27 cellular contexts compared by ENCODE assay signal in genomic region chr6:148311849-148312669, GRCh38. TPM values are rescaled to one million over a fixed set of nuclear protein-coding genes. Genes with fewer than 3 reads are reported as not detected.
A peak's percentile ranks its signal among the peaks of the same experiment; 100 is the strongest.
DNase-seq lines count a peak whose midpoint lies in the region; ATAC-seq and TF ChIP-seq lines count a peak whose summit lies in the region.
"Had no signal": no experiment of that assay in that cellular context is flagged by ENCODE, and none has a peak within 500 bp of the region (broad histone marks: within the 10 kb centered on the region; RNA-seq: fewer than 3 reads in every experiment).

No MANE protein-coding gene starts in this region.

- WGBS in IMR-90 (ENCODE audit: extremely low coverage in 2 of 2, insufficient read length in 1 of 2), 2 experiments: 72% methylated on average over 3 of the region's 4 CpGs; no CpG with 5 or more reads in 1 of the 2 experiments

- CTCF ChIA-PET in IMR-90 (lab: Yijun Ruan, JAX): no interaction called here

- no peak overlapping the region for H3K23ac ChIP-seq in IMR-90 (ENCODE audit: low read depth, low read length)

- H2BK20ac ChIP-seq in IMR-90 (ENCODE audit: low read depth, low read length): peak overlapping the region; percentile 10; the same call in 1 of the 2 replicates

- H3K4me3 ChIP-seq in IMR-90 (ENCODE audit: insufficient read depth, low read depth, low read length): no peak overlapping the region
- H3K4me3 ChIP-seq in WERI-Rb-1 (ENCODE audit: low read depth, low read length): no peak overlapping the region
- H3K4me3 ChIP-seq in fibroblast of villous mesenchyme (ENCODE audit: low read depth, low read length): no peak overlapping the region
- H3K4me3 ChIP-seq: HAP-1, ovary, SJCRH30, skin epidermis had no signal

- H3K27me3 ChIP-seq in IMR-90 (ENCODE audit: control insufficient read depth, insufficient read depth, low read length) (no peaks in the 10 kb centered on the region), WERI-Rb-1 (ENCODE audit: insufficient read depth, low read depth, severe bottlenecking) (no peaks in the 10 kb centered on the region)
- H3K27me3 ChIP-seq: BE2C, ovary, SJCRH30 had no signal

- no peak overlapping the region for H2BK5ac ChIP-seq in IMR-90 (ENCODE audit: low read depth, low read length, poor library complexity, severe bottlenecking)

- TF ChIP-seq RAD21 in IMR-90 (IDR thresholded peaks at IDR 0.05; ENCODE audit: low read length): no peak

- H2AFZ ChIP-seq in IMR-90 (replicated peaks; ENCODE audit: low read length, poor library complexity): no peak overlapping the region

- H2AK5ac ChIP-seq in IMR-90 (ENCODE audit: low read depth, low read length): peak overlapping the region; percentile 55; the same call in 1 of the 2 replicates

- H3K4me1 ChIP-seq in IMR-90 (ENCODE audit: control insufficient read depth, insufficient read depth, low read length): peaks cover 11% of the 10 kb centered on the region
- H3K4me1 ChIP-seq: BE2C, HAP-1 had no signal

- H3K56ac ChIP-seq in IMR-90 (ENCODE audit: extremely low read depth, insufficient read depth, low read length): no peak overlapping the region

- peaks cover 0 to 9% of the 10 kb centered on the region in 2 experiments; a peak in 2 of 4 replicates for H3K79me1 ChIP-seq in IMR-90 (ENCODE audit: low read depth in 1 of 2, low read length in 2 of 2)

- POLR2A ChIA-PET in IMR-90 (lab: Charles Lee; ENCODE audit: unreplicated experiment): no interaction called here

- ATAC-seq in IMR-90 (ENCODE audit: low read depth): no peak
- ATAC-seq: stimulated activated memory B cell treated with anti-CD40 and anti-IgM and Interleukin-4, amounts not matched to agents 10 μg/mL and 1 μg/mL and 100 μg/mL, for 72 hours had no signal

- H2AK9ac ChIP-seq in IMR-90 (replicated peaks; ENCODE audit: low read depth, low read length, poor library complexity): no peak overlapping the region

- peak; percentile 17 for DNase-seq in EH (ENCODE audit: low read depth)
- peak; percentile 42 for DNase-seq in IMR-90
- DNase-seq in WERI-Rb-1: peak; percentile 40
- peak; percentile 51 for DNase-seq in fibroblast of villous mesenchyme (ENCODE audit: low read depth)
- DNase-seq in activated CD4-positive, alpha-beta T cell treated with anti-CD3 and anti-CD28 coated beads for 4 hours: no peak
- DNase-seq in cerebellar cortex (ENCODE audit: low spot score): no peak
- DNase-seq in NCI-H748 (lab: John Stamatoyannopoulos, UW; ENCODE audit: unreplicated experiment): no peak
- DNase-seq in activated effector memory CD4-positive, alpha-beta T cell treated with Interleukin-2 at 50 U/mL for 16 hours: no peak
- DNase-seq: ACHN; activated CD4-positive, CD25-positive, alpha-beta regulatory T cell; activated T-cell treated with anti-CD3 and anti-CD28 coated beads, Interleukin-2, amount 50 U/mL, for 24 hours; BE2C; CD8-positive, alpha-beta memory T cell; DMS153; endodermal cell; hypothalamus; mammary epithelial cell; NCI-H1105; NCI-H1930; nephron progenitor cell; ovary; RPMI8226; SJCRH30; T-helper 1 cell had no signal

- no peaks in the 10 kb centered on the region for H3K36me3 ChIP-seq in IMR-90 (ENCODE audit: control insufficient read depth, insufficient read depth, low read length)
- no peaks in the 10 kb centered on the region for H3K36me3 ChIP-seq in WERI-Rb-1
- H3K36me3 ChIP-seq: BE2C, HAP-1, ovary, SJCRH30 had no signal

- no peak for TF ChIP-seq POLR2A in IMR-90 (IDR thresholded peaks at IDR 0.05; ENCODE audit: low read depth, low read length)

- H3K9me1 ChIP-seq in IMR-90 (ENCODE audit: insufficient read depth, low read length): no peaks in the 10 kb centered on the region

- no peaks in the 10 kb centered on the region for H4K20me1 ChIP-seq in IMR-90 (ENCODE audit: insufficient read depth, low read length)

- no peak overlapping the region for H3K27ac ChIP-seq in IMR-90 (ENCODE audit: insufficient read depth, low read length)
- peak overlapping the region; percentile 13; the same call in 1 of the 2 replicates for H3K27ac ChIP-seq in WERI-Rb-1
- H3K27ac ChIP-seq: ovary, skin epidermis had no signal

- H4K91ac ChIP-seq in IMR-90 (ENCODE audit: insufficient read depth, low read depth, low read length): no peak overlapping the region

- H3K18ac ChIP-seq in IMR-90 (ENCODE audit: low read depth, low read length): no peak overlapping the region

- H2BK120ac ChIP-seq in IMR-90 (ENCODE audit: low read depth, low read length): no peak overlapping the region

- no peak overlapping the region for H4K8ac ChIP-seq in IMR-90 (ENCODE audit: low read depth in 2 of 2, low read length in 2 of 2)

- H3K9me3 ChIP-seq in IMR-90 (ENCODE audit: control insufficient read depth, insufficient read depth, low read length) (no peaks in the 10 kb centered on the region), WERI-Rb-1 (ENCODE audit: severe bottlenecking) (no peaks in the 10 kb centered on the region)
- H3K9me3 ChIP-seq: BE2C, HAP-1, ovary, SJCRH30 had no signal

- dilution Hi-C loops in IMR-90 (cut with HindIII; ENCODE audit: low sequenced_read_pairs, unreplicated experiment): no loop called here

- TF ChIP-seq CTCF in IMR-90 (conservative IDR thresholded peaks at IDR 0.05; ENCODE audit: low read depth, low read length) (no peak), WERI-Rb-1 (IDR thresholded peaks at IDR 0.05; ENCODE audit: low read depth, low read length) (no peak), fibroblast of villous mesenchyme (IDR thresholded peaks at IDR 0.05; ENCODE audit: insufficient read depth, low read depth, low read length) (no peak)

- peak overlapping the region; percentile 38; the same call in 1 of the 3 replicates for H2BK15ac ChIP-seq in IMR-90 (ENCODE audit: low read depth, low read length)

- H3K14ac ChIP-seq in IMR-90 (replicated peaks; ENCODE audit: low read depth, low read length): peak overlapping the region; percentile 9; the same call in 1 of the 2 replicates

- in situ Hi-C loops in IMR-90 (cut with MboI; ENCODE audit: low sequenced_read_pairs): no loop called here

- BruUV-seq in IMR-90 (replicated peaks; lab: Mats Ljungman, UMichigan): no TSS peak

- intact Hi-C loops in IMR-90 (cut with micrococcal nuclease): no loop called here

- H4K5ac ChIP-seq in IMR-90 (ENCODE audit: low read depth, low read length): no peak overlapping the region

- H3K4me2 ChIP-seq in IMR-90 (ENCODE audit: low read depth, low read length): no peak overlapping the region

- peak overlapping the region; percentile 51; the same call in 1 of the 2 replicates for H3K4ac ChIP-seq in IMR-90 (ENCODE audit: low read depth, low read length)

- H3K9ac ChIP-seq in IMR-90 (ENCODE audit: low read depth, low read length): no peak overlapping the region

TF ChIP-seq in IMR-90, 13 proteins besides CTCF, POLR2A, EP300 and RAD21:
- TF ChIP-seq CEBPB (IDR thresholded peaks at IDR 0.05; ENCODE audit: low read depth, low read length) (peak; percentile 84), RCOR1 (IDR thresholded peaks at IDR 0.05; ENCODE audit: insufficient replicate concordance, low read length) (no peak), BHLHE40 (IDR thresholded peaks at IDR 0.05; ENCODE audit: low read depth, low read length) (no peak), CHD1 (IDR thresholded peaks at IDR 0.05; ENCODE audit: low read depth, low read length) (no peak), SMC3 (IDR thresholded peaks at IDR 0.05; ENCODE audit: low read depth, low read length) (no peak), MAFK (IDR thresholded peaks at IDR 0.05; ENCODE audit: low read depth, low read length) (0 out of 2 replicates have a peak, but pooled peaks have one; percentile 44), ELK1 (IDR thresholded peaks at IDR 0.05; ENCODE audit: borderline replicate concordance, low read depth, low read length) (no peak), MXI1 (IDR thresholded peaks at IDR 0.05; ENCODE audit: borderline replicate concordance, low read depth, low read length) (no peak), MAZ (IDR thresholded peaks at IDR 0.05; ENCODE audit: borderline replicate concordance, low read depth, low read length) (no peak)
TF ChIP-seq in IMR-90: peak in this region for 2.

RNA-seq across cellular contexts. Expression of gene SASH1, which starts 30.6 kb away (rescaled TPM):
- 16.5 and 20.3 TPM in 2 replicates for total RNA-seq in IMR-90 (2012; rRNA removed)
- polyA plus RNA-seq in IMR-90 (2012; rRNA removed): 11.6 and 11.7 TPM in 2 replicates
- polyA plus RNA-seq in IMR-90 (2012; cell fraction: cytosol; rRNA removed): 6.7 and 8.2 TPM in 2 replicates
- polyA plus RNA-seq in IMR-90 (2012; cell fraction: nucleus; rRNA removed; ENCODE audit: low replicate concordance): 13.3 and 28.8 TPM in 2 replicates
- total RNA-seq in fibroblast of villous mesenchyme: 39.7 and 58.9 TPM in 2 replicates
- polyA plus RNA-seq: CD8-positive, alpha-beta memory T cell had no signal

Comparison
In these comparisons a context has a peak if more than half of its experiments do, and no peak if none do; other contexts are left out.
1. DNase-seq: peak in EH (single experiment), IMR-90 (single experiment), WERI-Rb-1 (single experiment) and fibroblast of villous mesenchyme (single experiment); none in activated CD4-positive, alpha-beta T cell treated with anti-CD3 and anti-CD28 coated beads for 4 hours (0 of 2), cerebellar cortex (single experiment), NCI-H748 (single experiment) and activated effector memory CD4-positive, alpha-beta T cell treated with Interleukin-2 at 50 U/mL for 16 hours (single experiment).